In the genomic region with DNA sequence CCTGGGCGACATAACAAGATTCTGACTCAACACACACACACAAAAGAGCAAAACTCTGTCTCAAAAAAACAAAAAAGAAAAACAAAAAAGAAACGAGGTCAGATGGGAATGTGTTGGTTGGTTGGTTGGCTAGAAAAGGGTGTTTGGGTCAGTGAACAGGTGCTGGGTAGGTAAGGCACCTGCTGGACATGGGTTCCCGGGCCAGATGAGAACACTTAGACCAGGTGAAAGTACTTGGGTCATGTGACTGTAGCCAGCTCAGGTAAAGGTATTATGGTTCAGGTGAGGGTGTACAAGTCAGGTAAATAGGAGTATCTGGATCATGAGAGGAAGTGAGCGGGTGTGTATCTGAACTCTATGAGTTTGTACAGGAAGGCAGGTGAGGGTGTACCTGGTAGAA, we compare ENCODE assay signal across 1 cellular context.
TF ChIP-seq lines count a peak whose summit lies in the region.

No MANE protein-coding gene starts in this region.

TF ChIP-seq in GM23338, 12 proteins besides CTCF, POLR2A, EP300 and RAD21:
- TF ChIP-seq POLR2AphosphoS5 (IDR thresholded peaks at IDR 0.05; ENCODE audit: low read depth) (no peak), JUNB (IDR thresholded peaks at IDR 0.05; ENCODE audit: unreplicated experiment) (no peak), EZH2phosphoT487 (IDR thresholded peaks at IDR 0.05; ENCODE audit: unreplicated experiment) (no peak), NANOG (IDR thresholded peaks at IDR 0.05; ENCODE audit: borderline replicate concordance) (no peak), STAT1 (IDR thresholded peaks at IDR 0.05; ENCODE audit: unreplicated experiment) (no peak), ZNF331 (CRISPR knock-in tag; IDR thresholded peaks at IDR 0.05; ENCODE audit: low read depth) (no peak), CREB1 (CRISPR knock-in tag; IDR thresholded peaks at IDR 0.05; ENCODE audit: low read depth) (no peak), EZH2 (IDR thresholded peaks at IDR 0.05; ENCODE audit: low read depth, unreplicated experiment) (no peak), ZNF114 (CRISPR knock-in tag; IDR thresholded peaks at IDR 0.05) (no peak)
- TF ChIP-seq, protein P1, sequence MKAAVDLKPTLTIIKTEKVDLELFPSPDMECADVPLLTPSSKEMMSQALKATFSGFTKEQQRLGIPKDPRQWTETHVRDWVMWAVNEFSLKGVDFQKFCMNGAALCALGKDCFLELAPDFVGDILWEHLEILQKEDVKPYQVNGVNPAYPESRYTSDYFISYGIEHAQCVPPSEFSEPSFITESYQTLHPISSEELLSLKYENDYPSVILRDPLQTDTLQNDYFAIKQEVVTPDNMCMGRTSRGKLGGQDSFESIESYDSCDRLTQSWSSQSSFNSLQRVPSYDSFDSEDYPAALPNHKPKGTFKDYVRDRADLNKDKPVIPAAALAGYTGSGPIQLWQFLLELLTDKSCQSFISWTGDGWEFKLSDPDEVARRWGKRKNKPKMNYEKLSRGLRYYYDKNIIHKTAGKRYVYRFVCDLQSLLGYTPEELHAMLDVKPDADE (IDR thresholded peaks at IDR 0.05) = no peak
- TF ChIP-seq, protein P2, sequence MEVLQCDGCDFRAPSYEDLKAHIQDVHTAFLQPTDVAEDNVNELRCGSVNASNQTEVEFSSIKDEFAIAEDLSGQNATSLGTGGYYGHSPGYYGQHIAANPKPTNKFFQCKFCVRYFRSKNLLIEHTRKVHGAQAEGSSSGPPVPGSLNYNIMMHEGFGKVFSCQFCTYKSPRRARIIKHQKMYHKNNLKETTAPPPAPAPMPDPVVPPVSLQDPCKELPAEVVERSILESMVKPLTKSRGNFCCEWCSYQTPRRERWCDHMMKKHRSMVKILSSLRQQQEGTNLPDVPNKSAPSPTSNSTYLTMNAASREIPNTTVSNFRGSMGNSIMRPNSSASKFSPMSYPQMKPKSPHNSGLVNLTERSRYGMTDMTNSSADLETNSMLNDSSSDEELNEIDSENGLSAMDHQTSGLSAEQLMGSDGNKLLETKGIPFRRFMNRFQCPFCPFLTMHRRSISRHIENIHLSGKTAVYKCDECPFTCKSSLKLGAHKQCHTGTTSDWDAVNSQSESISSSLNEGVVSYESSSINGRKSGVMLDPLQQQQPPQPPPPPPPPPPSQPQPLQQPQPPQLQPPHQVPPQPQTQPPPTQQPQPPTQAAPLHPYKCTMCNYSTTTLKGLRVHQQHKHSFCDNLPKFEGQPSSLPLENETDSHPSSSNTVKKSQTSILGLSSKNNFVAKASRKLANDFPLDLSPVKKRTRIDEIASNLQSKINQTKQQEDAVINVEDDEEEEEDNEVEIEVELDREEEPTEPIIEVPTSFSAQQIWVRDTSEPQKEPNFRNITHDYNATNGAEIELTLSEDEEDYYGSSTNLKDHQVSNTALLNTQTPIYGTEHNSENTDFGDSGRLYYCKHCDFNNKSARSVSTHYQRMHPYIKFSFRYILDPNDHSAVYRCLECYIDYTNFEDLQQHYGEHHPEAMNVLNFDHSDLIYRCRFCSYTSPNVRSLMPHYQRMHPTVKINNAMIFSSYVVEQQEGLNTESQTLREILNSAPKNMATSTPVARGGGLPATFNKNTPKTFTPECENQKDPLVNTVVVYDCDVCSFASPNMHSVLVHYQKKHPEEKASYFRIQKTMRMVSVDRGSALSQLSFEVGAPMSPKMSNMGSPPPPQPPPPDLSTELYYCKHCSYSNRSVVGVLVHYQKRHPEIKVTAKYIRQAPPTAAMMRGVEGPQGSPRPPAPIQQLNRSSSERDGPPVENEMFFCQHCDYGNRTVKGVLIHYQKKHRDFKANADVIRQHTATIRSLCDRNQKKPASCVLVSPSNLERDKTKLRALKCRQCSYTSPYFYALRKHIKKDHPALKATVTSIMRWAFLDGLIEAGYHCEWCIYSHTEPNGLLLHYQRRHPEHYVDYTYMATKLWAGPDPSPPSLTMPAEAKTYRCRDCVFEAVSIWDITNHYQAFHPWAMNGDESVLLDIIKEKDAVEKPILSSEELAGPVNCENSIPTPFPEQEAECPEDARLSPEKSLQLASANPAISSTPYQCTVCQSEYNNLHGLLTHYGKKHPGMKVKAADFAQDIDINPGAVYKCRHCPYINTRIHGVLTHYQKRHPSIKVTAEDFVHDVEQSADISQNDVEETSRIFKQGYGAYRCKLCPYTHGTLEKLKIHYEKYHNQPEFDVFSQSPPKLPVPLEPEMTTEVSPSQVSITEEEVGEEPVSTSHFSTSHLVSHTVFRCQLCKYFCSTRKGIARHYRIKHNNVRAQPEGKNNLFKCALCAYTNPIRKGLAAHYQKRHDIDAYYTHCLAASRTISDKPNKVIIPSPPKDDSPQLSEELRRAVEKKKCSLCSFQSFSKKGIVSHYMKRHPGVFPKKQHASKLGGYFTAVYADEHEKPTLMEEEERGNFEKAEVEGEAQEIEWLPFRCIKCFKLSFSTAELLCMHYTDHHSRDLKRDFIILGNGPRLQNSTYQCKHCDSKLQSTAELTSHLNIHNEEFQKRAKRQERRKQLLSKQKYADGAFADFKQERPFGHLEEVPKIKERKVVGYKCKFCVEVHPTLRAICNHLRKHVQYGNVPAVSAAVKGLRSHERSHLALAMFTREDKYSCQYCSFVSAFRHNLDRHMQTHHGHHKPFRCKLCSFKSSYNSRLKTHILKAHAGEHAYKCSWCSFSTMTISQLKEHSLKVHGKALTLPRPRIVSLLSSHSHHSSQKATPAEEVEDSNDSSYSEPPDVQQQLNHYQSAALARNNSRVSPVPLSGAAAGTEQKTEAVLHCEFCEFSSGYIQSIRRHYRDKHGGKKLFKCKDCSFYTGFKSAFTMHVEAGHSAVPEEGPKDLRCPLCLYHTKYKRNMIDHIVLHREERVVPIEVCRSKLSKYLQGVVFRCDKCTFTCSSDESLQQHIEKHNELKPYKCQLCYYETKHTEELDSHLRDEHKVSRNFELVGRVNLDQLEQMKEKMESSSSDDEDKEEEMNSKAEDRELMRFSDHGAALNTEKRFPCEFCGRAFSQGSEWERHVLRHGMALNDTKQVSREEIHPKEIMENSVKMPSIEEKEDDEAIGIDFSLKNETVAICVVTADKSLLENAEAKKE (CRISPR knock-in tag; IDR thresholded peaks at IDR 0.05) = no peak
- TF ChIP-seq, protein P3, sequence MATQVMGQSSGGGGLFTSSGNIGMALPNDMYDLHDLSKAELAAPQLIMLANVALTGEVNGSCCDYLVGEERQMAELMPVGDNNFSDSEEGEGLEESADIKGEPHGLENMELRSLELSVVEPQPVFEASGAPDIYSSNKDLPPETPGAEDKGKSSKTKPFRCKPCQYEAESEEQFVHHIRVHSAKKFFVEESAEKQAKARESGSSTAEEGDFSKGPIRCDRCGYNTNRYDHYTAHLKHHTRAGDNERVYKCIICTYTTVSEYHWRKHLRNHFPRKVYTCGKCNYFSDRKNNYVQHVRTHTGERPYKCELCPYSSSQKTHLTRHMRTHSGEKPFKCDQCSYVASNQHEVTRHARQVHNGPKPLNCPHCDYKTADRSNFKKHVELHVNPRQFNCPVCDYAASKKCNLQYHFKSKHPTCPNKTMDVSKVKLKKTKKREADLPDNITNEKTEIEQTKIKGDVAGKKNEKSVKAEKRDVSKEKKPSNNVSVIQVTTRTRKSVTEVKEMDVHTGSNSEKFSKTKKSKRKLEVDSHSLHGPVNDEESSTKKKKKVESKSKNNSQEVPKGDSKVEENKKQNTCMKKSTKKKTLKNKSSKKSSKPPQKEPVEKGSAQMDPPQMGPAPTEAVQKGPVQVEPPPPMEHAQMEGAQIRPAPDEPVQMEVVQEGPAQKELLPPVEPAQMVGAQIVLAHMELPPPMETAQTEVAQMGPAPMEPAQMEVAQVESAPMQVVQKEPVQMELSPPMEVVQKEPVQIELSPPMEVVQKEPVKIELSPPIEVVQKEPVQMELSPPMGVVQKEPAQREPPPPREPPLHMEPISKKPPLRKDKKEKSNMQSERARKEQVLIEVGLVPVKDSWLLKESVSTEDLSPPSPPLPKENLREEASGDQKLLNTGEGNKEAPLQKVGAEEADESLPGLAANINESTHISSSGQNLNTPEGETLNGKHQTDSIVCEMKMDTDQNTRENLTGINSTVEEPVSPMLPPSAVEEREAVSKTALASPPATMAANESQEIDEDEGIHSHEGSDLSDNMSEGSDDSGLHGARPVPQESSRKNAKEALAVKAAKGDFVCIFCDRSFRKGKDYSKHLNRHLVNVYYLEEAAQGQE (IDR thresholded peaks at IDR 0.05; ENCODE audit: unreplicated experiment) = no peak
